ENCODE assay signal across 1 cellular context in the genomic region with DNA sequence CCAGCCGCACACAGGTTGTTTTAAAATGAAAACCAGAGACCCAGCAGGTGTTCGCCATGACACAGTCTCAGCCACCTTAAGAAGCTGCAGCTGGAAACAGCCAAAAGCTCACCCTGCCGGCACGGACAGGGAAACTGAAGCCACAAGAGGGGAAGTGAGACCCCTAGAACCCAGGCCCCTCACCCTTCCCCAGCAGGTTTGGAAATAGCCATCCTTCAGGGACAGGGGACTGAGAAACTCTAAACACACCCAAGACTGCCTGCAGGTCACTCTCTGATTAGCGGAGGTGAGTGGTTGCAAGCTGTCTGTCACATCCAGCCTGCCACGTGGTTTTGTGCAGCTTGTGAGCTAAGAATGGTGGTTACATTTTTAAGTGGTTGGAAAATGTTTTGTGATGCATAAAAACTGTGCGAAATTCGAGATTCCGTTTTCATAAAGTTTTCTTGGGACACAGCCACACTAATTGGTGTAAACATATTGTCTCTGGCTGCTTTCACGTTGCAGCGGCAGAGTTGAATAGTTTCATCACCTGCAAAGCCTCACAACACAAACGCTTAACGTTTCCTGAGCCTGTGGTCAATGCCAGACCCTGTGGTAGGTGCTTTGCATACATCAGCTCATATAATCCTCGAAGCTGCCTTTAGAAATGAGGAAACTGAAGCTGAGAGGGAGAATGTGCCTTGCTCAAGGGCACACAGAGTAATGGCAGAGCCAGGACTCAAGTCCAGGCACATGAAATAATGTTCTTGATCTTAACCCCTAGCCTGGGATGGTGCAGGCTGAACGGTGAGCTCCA.
TF ChIP-seq lines count a peak whose summit lies in the region.

No MANE protein-coding gene starts in this region.

TF ChIP-seq in GM12878, 131 proteins besides CTCF, POLR2A, EP300 and RAD21 (continued from another document and continues in another):
- no peak; a peak in 1 of 3 replicates for TF ChIP-seq EGR1 (IDR thresholded peaks at IDR 0.05; ENCODE audit: borderline replicate concordance in 1 of 2, low read depth in 2 of 2, low read length in 2 of 2)
- no peak for TF ChIP-seq NRF1 (conservative IDR thresholded peaks at IDR 0.05; ENCODE audit: low read depth, low read length)
- TF ChIP-seq IKZF1 (conservative IDR thresholded peaks at IDR 0.05) = peak; percentile 90
- peak; percentile 96 for TF ChIP-seq TCF12 (IDR thresholded peaks at IDR 0.05; ENCODE audit: low read depth, low read length)
- no peak for TF ChIP-seq SUZ12 (IDR thresholded peaks at IDR 0.05; ENCODE audit: unreplicated experiment)
- peak; percentile 92 for TF ChIP-seq SPI1 (IDR thresholded peaks at IDR 0.05; ENCODE audit: borderline replicate concordance, insufficient read depth, low read depth, low read length)
- no peak for TF ChIP-seq SREBF2 (IDR thresholded peaks at IDR 0.05; ENCODE audit: low read length)
- no peak for TF ChIP-seq HCFC1 (IDR thresholded peaks at IDR 0.05; ENCODE audit: low read length)
- TF ChIP-seq, protein P1, sequence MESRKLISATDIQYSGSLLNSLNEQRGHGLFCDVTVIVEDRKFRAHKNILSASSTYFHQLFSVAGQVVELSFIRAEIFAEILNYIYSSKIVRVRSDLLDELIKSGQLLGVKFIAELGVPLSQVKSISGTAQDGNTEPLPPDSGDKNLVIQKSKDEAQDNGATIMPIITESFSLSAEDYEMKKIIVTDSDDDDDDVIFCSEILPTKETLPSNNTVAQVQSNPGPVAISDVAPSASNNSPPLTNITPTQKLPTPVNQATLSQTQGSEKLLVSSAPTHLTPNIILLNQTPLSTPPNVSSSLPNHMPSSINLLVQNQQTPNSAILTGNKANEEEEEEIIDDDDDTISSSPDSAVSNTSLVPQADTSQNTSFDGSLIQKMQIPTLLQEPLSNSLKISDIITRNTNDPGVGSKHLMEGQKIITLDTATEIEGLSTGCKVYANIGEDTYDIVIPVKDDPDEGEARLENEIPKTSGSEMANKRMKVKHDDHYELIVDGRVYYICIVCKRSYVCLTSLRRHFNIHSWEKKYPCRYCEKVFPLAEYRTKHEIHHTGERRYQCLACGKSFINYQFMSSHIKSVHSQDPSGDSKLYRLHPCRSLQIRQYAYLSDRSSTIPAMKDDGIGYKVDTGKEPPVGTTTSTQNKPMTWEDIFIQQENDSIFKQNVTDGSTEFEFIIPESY (IDR thresholded peaks at IDR 0.05) = no peak
- TF ChIP-seq, protein P2, sequence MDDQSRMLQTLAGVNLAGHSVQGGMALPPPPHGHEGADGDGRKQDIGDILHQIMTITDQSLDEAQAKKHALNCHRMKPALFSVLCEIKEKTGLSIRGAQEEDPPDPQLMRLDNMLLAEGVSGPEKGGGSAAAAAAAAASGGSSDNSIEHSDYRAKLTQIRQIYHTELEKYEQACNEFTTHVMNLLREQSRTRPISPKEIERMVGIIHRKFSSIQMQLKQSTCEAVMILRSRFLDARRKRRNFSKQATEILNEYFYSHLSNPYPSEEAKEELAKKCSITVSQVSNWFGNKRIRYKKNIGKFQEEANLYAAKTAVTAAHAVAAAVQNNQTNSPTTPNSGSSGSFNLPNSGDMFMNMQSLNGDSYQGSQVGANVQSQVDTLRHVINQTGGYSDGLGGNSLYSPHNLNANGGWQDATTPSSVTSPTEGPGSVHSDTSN (IDR thresholded peaks at IDR 0.05; ENCODE audit: insufficient replicate concordance, low read depth, low read length) = peak; percentile 91
- TF ChIP-seq SRF (IDR thresholded peaks at IDR 0.05; ENCODE audit: low read depth in 2 of 2, low read length in 2 of 2) = no peak
- peak; percentile 93 for TF ChIP-seq RAD51 (IDR thresholded peaks at IDR 0.05)
- TF ChIP-seq LARP7 (IDR thresholded peaks at IDR 0.05) = 0 out of 2 replicates have a peak, but pooled peaks have one; percentile 21
- TF ChIP-seq, protein P3, sequence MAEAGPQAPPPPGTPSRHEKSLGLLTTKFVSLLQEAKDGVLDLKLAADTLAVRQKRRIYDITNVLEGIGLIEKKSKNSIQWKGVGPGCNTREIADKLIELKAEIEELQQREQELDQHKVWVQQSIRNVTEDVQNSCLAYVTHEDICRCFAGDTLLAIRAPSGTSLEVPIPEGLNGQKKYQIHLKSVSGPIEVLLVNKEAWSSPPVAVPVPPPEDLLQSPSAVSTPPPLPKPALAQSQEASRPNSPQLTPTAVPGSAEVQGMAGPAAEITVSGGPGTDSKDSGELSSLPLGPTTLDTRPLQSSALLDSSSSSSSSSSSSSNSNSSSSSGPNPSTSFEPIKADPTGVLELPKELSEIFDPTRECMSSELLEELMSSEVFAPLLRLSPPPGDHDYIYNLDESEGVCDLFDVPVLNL (IDR thresholded peaks at IDR 0.05; ENCODE audit: low read depth, low read length) = no peak
- TF ChIP-seq, protein P4, sequence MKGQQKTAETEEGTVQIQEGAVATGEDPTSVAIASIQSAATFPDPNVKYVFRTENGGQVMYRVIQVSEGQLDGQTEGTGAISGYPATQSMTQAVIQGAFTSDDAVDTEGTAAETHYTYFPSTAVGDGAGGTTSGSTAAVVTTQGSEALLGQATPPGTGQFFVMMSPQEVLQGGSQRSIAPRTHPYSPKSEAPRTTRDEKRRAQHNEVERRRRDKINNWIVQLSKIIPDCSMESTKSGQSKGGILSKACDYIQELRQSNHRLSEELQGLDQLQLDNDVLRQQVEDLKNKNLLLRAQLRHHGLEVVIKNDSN (IDR thresholded peaks at IDR 0.05; ENCODE audit: borderline replicate concordance, extremely low read length, insufficient read depth, low read depth, low read length) = peak; percentile 54
- no peak; the same call in none of the 2 replicates for TF ChIP-seq NR2F1 (conservative IDR thresholded peaks at IDR 0.05)
- no peak for TF ChIP-seq MYC (IDR thresholded peaks at IDR 0.05; ENCODE audit: insufficient read depth, insufficient read length, insufficient replicate concordance, low read length, severe bottlenecking)
- TF ChIP-seq RB1 (IDR thresholded peaks at IDR 0.05; ENCODE audit: borderline replicate concordance) = peak; percentile 48; the same call in 1 of the 2 replicates
- no peak for TF ChIP-seq SIN3A (IDR thresholded peaks at IDR 0.05; ENCODE audit: low read depth, low read length)
- peak; percentile 47; the same call in 1 of the 2 replicates for TF ChIP-seq CBX5 (IDR thresholded peaks at IDR 0.05; ENCODE audit: low read depth)
- TF ChIP-seq HDAC6 (IDR thresholded peaks at IDR 0.05; ENCODE audit: unreplicated experiment) = peak; percentile 79
- TF ChIP-seq RUNX3 (IDR thresholded peaks at IDR 0.05; ENCODE audit: low read length) = peak; percentile 95
- TF ChIP-seq SUPT20H (IDR thresholded peaks at IDR 0.05; ENCODE audit: borderline replicate concordance, control insufficient read depth, low read depth, low read length) = no peak
- no peak for TF ChIP-seq NR2C1 (IDR thresholded peaks at IDR 0.05)
- peak; percentile 78 to 85; a peak in 3 of 4 replicates for TF ChIP-seq BHLHE40 (IDR thresholded peaks at IDR 0.05; ENCODE audit: borderline replicate concordance in 1 of 2, low read depth in 2 of 2, low read length in 1 of 2)
- peak; percentile 58; the same call in 1 of the 2 replicates for TF ChIP-seq BACH1 (IDR thresholded peaks at IDR 0.05; ENCODE audit: borderline replicate concordance)
- peak; percentile 92 for TF ChIP-seq MTA2 (IDR thresholded peaks at IDR 0.05; ENCODE audit: low read depth)
- TF ChIP-seq POLR2AphosphoS2 (IDR thresholded peaks at IDR 0.05; ENCODE audit: low read depth, low read length) = peak; percentile 99
- TF ChIP-seq, protein P5, sequence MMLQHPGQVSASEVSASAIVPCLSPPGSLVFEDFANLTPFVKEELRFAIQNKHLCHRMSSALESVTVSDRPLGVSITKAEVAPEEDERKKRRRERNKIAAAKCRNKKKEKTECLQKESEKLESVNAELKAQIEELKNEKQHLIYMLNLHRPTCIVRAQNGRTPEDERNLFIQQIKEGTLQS (IDR thresholded peaks at IDR 0.05; ENCODE audit: borderline replicate concordance, extremely low read depth, low read depth, low read length) = no peak
- no peak; the same call in 1 of the 2 replicates for TF ChIP-seq CREB1 (IDR thresholded peaks at IDR 0.05; ENCODE audit: low read depth)
- TF ChIP-seq, protein P6, sequence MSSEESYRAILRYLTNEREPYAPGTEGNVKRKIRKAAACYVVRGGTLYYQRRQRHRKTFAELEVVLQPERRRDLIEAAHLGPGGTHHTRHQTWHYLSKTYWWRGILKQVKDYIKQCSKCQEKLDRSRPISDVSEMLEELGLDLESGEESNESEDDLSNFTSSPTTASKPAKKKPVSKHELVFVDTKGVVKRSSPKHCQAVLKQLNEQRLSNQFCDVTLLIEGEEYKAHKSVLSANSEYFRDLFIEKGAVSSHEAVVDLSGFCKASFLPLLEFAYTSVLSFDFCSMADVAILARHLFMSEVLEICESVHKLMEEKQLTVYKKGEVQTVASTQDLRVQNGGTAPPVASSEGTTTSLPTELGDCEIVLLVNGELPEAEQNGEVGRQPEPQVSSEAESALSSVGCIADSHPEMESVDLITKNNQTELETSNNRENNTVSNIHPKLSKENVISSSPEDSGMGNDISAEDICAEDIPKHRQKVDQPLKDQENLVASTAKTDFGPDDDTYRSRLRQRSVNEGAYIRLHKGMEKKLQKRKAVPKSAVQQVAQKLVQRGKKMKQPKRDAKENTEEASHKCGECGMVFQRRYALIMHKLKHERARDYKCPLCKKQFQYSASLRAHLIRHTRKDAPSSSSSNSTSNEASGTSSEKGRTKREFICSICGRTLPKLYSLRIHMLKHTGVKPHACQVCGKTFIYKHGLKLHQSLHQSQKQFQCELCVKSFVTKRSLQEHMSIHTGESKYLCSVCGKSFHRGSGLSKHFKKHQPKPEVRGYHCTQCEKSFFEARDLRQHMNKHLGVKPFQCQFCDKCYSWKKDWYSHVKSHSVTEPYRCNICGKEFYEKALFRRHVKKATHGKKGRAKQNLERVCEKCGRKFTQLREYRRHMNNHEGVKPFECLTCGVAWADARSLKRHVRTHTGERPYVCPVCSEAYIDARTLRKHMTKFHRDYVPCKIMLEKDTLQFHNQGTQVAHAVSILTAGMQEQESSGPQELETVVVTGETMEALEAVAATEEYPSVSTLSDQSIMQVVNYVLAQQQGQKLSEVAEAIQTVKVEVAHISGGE (CRISPR knock-in tag; IDR thresholded peaks at IDR 0.05) = peak; percentile 26; the same call in 1 of the 2 replicates
- TF ChIP-seq KDM1A (IDR thresholded peaks at IDR 0.05; ENCODE audit: borderline replicate concordance) = no peak
- no peak for TF ChIP-seq SIX5 (IDR thresholded peaks at IDR 0.05; ENCODE audit: low read depth, low read length, severe bottlenecking)
- peak; percentile 93 to 95 for TF ChIP-seq IKZF2 (IDR thresholded peaks at IDR 0.05)
- TF ChIP-seq EZH2 (IDR thresholded peaks at IDR 0.05; ENCODE audit: borderline replicate concordance, control insufficient read depth, low read depth, low read length) = peak; percentile 96; the same call in 1 of the 2 replicates
- no peak for TF ChIP-seq TARDBP (IDR thresholded peaks at IDR 0.05; ENCODE audit: borderline replicate concordance)
- TF ChIP-seq SMARCA5 (IDR thresholded peaks at IDR 0.05) = peak; percentile 3
- no peak for TF ChIP-seq RFX5 (IDR thresholded peaks at IDR 0.05; ENCODE audit: low read depth, low read length)
- TF ChIP-seq KAT2A (conservative IDR thresholded peaks at IDR 0.05; ENCODE audit: control insufficient read depth, low read depth, low read length) = no peak
- TF ChIP-seq TBL1XR1 (IDR thresholded peaks at IDR 0.05; ENCODE audit: low read depth, low read length) = peak; percentile 78; the same call in 1 of the 2 replicates
- TF ChIP-seq EED (IDR thresholded peaks at IDR 0.05; ENCODE audit: low read depth) = peak; percentile 83
- peak; percentile 82; the same call in 1 of the 2 replicates for TF ChIP-seq PAX5 (IDR thresholded peaks at IDR 0.05; ENCODE audit: borderline replicate concordance, low read depth, low read length)
- TF ChIP-seq, protein P7, sequence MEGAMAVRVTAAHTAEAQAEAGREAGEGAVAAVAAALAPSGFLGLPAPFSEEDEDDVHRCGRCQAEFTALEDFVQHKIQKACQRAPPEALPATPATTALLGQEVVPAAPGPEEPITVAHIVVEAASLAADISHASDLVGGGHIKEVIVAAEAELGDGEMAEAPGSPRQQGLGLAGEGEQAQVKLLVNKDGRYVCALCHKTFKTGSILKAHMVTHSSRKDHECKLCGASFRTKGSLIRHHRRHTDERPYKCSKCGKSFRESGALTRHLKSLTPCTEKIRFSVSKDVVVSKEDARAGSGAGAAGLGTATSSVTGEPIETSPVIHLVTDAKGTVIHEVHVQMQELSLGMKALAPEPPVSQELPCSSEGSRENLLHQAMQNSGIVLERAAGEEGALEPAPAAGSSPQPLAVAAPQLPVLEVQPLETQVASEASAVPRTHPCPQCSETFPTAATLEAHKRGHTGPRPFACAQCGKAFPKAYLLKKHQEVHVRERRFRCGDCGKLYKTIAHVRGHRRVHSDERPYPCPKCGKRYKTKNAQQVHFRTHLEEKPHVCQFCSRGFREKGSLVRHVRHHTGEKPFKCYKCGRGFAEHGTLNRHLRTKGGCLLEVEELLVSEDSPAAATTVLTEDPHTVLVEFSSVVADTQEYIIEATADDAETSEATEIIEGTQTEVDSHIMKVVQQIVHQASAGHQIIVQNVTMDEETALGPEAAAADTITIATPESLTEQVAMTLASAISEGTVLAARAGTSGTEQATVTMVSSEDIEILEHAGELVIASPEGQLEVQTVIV (IDR thresholded peaks at IDR 0.05; ENCODE audit: borderline replicate concordance, partially characterized antibody) = no peak
- TF ChIP-seq GABPA (IDR thresholded peaks at IDR 0.05; ENCODE audit: low read depth) = no peak
- peak; percentile 94 for TF ChIP-seq TCF3 (IDR thresholded peaks at IDR 0.05; ENCODE audit: borderline replicate concordance, insufficient read depth, low read depth, low read length)
- peak; percentile 63; the same call in 1 of the 2 replicates for TF ChIP-seq MTA3 (IDR thresholded peaks at IDR 0.05; ENCODE audit: borderline replicate concordance, low read length)
- TF ChIP-seq, protein P8, sequence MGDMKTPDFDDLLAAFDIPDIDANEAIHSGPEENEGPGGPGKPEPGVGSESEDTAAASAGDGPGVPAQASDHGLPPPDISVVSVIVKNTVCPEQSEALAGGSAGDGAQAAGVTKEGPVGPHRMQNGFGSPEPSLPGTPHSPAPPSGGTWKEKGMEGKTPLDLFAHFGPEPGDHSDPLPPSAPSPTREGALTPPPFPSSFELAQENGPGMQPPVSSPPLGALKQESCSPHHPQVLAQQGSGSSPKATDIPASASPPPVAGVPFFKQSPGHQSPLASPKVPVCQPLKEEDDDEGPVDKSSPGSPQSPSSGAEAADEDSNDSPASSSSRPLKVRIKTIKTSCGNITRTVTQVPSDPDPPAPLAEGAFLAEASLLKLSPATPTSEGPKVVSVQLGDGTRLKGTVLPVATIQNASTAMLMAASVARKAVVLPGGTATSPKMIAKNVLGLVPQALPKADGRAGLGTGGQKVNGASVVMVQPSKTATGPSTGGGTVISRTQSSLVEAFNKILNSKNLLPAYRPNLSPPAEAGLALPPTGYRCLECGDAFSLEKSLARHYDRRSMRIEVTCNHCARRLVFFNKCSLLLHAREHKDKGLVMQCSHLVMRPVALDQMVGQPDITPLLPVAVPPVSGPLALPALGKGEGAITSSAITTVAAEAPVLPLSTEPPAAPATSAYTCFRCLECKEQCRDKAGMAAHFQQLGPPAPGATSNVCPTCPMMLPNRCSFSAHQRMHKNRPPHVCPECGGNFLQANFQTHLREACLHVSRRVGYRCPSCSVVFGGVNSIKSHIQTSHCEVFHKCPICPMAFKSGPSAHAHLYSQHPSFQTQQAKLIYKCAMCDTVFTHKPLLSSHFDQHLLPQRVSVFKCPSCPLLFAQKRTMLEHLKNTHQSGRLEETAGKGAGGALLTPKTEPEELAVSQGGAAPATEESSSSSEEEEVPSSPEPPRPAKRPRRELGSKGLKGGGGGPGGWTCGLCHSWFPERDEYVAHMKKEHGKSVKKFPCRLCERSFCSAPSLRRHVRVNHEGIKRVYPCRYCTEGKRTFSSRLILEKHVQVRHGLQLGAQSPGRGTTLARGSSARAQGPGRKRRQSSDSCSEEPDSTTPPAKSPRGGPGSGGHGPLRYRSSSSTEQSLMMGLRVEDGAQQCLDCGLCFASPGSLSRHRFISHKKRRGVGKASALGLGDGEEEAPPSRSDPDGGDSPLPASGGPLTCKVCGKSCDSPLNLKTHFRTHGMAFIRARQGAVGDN (IDR thresholded peaks at IDR 0.05) = peak; percentile 97
